In genomic region chr3:108455212-108455705, GRCh38 we compare ENCODE assay signal across 13 cellular contexts. TPM values are rescaled to one million over a fixed set of nuclear protein-coding genes. Genes with fewer than 3 reads are reported as not detected.
A peak's percentile ranks its signal among the peaks of the same experiment; 100 is the strongest.
DNase-seq lines count a peak whose midpoint lies in the region; TF ChIP-seq lines count a peak whose summit lies in the region.
"Had no signal": no experiment of that assay in that cellular context is flagged by ENCODE, and none has a peak within 500 bp of the region (broad histone marks: within the 10 kb centered on the region; RNA-seq: fewer than 3 reads in every experiment).

No MANE protein-coding gene starts in this region.

- no peak overlapping the region for H3K4me3 ChIP-seq in GM23248
- H3K4me3 ChIP-seq in astrocyte of the spinal cord (ENCODE audit: low read depth, low read length) = no peak overlapping the region
- no peak overlapping the region for H3K4me3 ChIP-seq in epithelial cell of esophagus (ENCODE audit: low read length)

- H3K79me2 ChIP-seq in GM23248 (ENCODE audit: insufficient read depth) = no peaks in the 10 kb centered on the region

- H3K27me3 ChIP-seq in GM23248 (replicated peaks; ENCODE audit: insufficient read depth) = no peaks in the 10 kb centered on the region
- H3K27me3 ChIP-seq: BE2C had no signal

- no peak for TF ChIP-seq CTCF in astrocyte of the spinal cord (IDR thresholded peaks at IDR 0.05; ENCODE audit: low read depth, low read length)
- no peak for TF ChIP-seq CTCF in epithelial cell of esophagus (IDR thresholded peaks at IDR 0.05; ENCODE audit: insufficient read depth, low read depth, low read length, missing control alignments)

- in situ Hi-C loops in GM23248 (cut with MboI) = no loop called here
- in situ Hi-C loops in astrocyte of the spinal cord (cut with HindIII; ENCODE audit: low sequenced_read_pairs) = no loop called here

- H3F3A ChIP-seq in GM23248 (ENCODE audit: insufficient read depth) = peaks cover 28% of the 10 kb centered on the region

- H3K27ac ChIP-seq in GM23248 = no peak overlapping the region
- H3K27ac ChIP-seq: C4-2B, HL-60 had no signal

- no peaks in the 10 kb centered on the region for H3K36me3 ChIP-seq in GM23248 (ENCODE audit: low read depth)
- H3K36me3 ChIP-seq: BE2C had no signal

- 77 to 79% methylated on average over 2 of the region's 2 CpGs for WGBS in GM23248 (ENCODE audit: low coverage in 1 of 2, low lambda C conversion rate in 2 of 2, missing lambda C conversion rate in 2 of 2), 2 experiments

- H2AFZ ChIP-seq in GM23248 = no peak overlapping the region

- H3K9ac ChIP-seq in GM23248 = no peak overlapping the region

- H3K9me2 ChIP-seq in GM23248 (ENCODE audit: insufficient read depth) = no peaks in the 10 kb centered on the region

- DNase-seq in GM23248 = peak; percentile 54
- DNase-seq in M059J (ENCODE audit: low read depth) = peak; percentile 44
- peak; percentile 2 for DNase-seq in astrocyte of the spinal cord (ENCODE audit: low read depth, low spot score)
- DNase-seq in epithelial cell of esophagus (ENCODE audit: low read depth) = peak; percentile 7
- no peak for DNase-seq in KG1 (lab: John Stamatoyannopoulos, UW)
- no peak for DNase-seq in GDM1 (lab: John Stamatoyannopoulos, UW)
- no peak for DNase-seq in SW480 (ENCODE audit: low spot score)
- no peak for DNase-seq in glomerular visceral epithelial cell (ENCODE audit: extremely low spot score)
- DNase-seq: BE2C; CD4-positive, alpha-beta memory T cell; DMS79 had no signal

- H4K20me1 ChIP-seq in GM23248 (ENCODE audit: insufficient read depth) = no peaks in the 10 kb centered on the region

- no peaks in the 10 kb centered on the region for H3K9me3 ChIP-seq in GM23248 (ENCODE audit: low read depth)
- H3K9me3 ChIP-seq: BE2C had no signal

- H3K4me1 ChIP-seq in GM23248 (ENCODE audit: insufficient read depth) = peaks cover 22% of the 10 kb centered on the region
- H3K4me1 ChIP-seq: BE2C had no signal

- H3K4me2 ChIP-seq in GM23248 (ENCODE audit: unreplicated experiment) = peak overlapping the region; percentile 29

RNA-seq across cellular contexts. Expression of gene MYH15, which starts 55.1 kb away (rescaled TPM):
- 0.11 TPM in 1 of 2 replicates, not detected in the other for total RNA-seq in GM23248 (2014; rRNA removed; shearing (Covaris generic))
- 0.08 TPM in 1 of 2 replicates, not detected in the other for polyA plus RNA-seq in GM23248 (2016; fragmentation: Nextera tagmentation; extraction: Ambion mirVana)
- 0.05 and 0.44 TPM in 2 replicates for total RNA-seq in M059J (2014; rRNA removed; shearing (Covaris generic))
- polyA plus RNA-seq: CD4-positive, alpha-beta memory T cell had no signal

Comparison
In these comparisons a context has a peak if more than half of its experiments do, and no peak if none do; other contexts are left out.
1. DNase-seq: peak in GM23248 (single experiment), M059J (single experiment), astrocyte of the spinal cord (single experiment) and epithelial cell of esophagus (single experiment); none in KG1 (single experiment), GDM1 (single experiment), SW480 (single experiment) and glomerular visceral epithelial cell (single experiment).